In the genomic region with DNA sequence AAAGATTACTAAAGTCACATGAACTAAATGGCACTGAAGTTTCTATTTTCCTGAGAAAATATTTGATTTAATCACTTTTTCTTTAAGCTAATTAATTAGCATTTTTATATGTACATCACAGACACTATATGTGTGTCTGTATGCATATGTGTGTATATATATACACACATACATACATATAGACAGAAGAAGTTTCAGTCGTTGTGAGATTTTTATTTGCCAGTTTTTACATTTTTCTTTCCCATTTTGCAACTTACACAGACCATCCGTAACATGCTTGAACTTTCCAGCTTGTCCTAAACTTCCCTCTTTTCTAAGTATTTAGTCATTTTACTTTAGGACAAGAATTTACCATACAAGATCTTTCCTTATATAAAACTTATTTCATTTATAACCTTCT, we compare ENCODE assay signal across 7 cellular contexts.
"Had no signal": no experiment of that assay in that cellular context is flagged by ENCODE, and none has a peak within 500 bp of the region (broad histone marks: within the 10 kb centered on the region; RNA-seq: fewer than 3 reads in every experiment).

No MANE protein-coding gene starts in this region.

- H2AFZ ChIP-seq: GM23248 had no signal

- ATAC-seq: K562 had no signal

- H3K4me3 Mint-ChIP-seq: H9, HFFc6 had no signal

- H3K27ac Mint-ChIP-seq: H9, HFFc6 had no signal

- DNase-seq: GM23248, H9, HCEC 1CT, HFFc6, IMR-90, KG1 had no signal

- H3K9ac ChIP-seq: GM23248 had no signal

- H3K27ac ChIP-seq: GM23248 had no signal

- H3K4me1 Mint-ChIP-seq: H9 had no signal

- H3K4me3 ChIP-seq: GM23248, K562 had no signal
